ENCODE assay signal across 8 cellular contexts in the genomic region with DNA sequence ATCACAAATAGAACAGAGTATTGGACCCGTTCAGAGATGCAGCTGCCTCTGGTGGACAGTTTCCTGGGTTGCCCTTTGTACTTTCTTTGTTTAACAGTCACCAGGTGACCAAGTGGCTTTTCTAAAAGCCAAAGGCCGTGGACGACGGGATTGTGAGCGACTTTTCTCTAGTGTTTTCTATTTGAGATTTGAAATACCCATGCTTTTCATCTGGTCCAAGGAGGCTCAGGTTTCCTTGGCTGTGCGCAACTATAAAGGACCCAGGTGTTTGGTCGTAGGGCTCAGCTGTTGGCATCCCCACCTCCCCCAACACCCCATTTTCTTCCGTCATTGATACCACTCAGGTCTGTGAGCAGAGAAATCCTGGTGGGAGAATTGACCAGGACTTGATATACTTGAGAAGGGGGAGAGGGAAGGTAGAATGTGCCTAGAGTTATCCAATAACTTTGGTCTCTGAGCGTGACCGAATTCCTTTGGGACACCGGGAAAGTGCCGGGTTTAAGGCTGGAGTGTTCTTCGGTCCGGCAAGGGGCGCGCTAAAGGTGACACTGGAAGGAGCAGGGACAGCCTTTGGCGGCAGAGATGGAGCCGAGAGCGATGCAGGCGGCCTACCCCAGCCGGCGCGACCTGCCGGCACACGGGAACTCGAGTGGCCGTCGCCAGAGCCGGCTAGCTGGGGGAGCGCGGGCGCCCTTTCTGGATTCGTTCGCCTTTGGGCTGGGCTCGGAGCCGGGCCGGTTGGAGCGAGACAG.
DNase-seq lines count a peak whose midpoint lies in the region; ATAC-seq lines count a peak whose summit lies in the region.

No MANE protein-coding gene starts in this region.

- no peaks in the 10 kb centered on the region for H3K27me3 Mint-ChIP-seq in naive B cell

- H3K36me3 Mint-ChIP-seq in naive B cell = no peaks in the 10 kb centered on the region

- H3K4me3 Mint-ChIP-seq in naive B cell = peak overlapping the region; percentile 88 to 96 (median 90)

- DNase-seq in NCI-H1105 treated with DMSO at 0.1 percent for 48 hours (lab: John Stamatoyannopoulos, UW) (peak; percentile 46), NCI-H1105 (lab: John Stamatoyannopoulos, UW) (no peak), NCI-H2029 treated with DMSO at 0.1 percent for 48 hours (lab: John Stamatoyannopoulos, UW) (peak; percentile 99), naive B cell (peak; percentile 11), T-helper 9 cell (no peak), cerebellum (ENCODE audit: low spot score) (no peak)
- no peak for DNase-seq in stimulated activated CD4-positive, alpha-beta T cell treated with anti-CD3 and anti-CD28 coated beads, Interleukin-12 subunit alpha, Interleukin-12 subunit beta, amount 100 ng/mL, for 4 hours

- H3K27ac Mint-ChIP-seq in naive B cell = peak overlapping the region in 5 of 6 donors; percentile 60 to 93 (median 90)

- no peaks in the 10 kb centered on the region for H3K9me3 Mint-ChIP-seq in naive B cell

- H3K4me1 Mint-ChIP-seq in naive B cell = peaks cover 24 to 40% (median 33%) of the 10 kb centered on the region in 3 donors

- no peak for ATAC-seq in naive B cell (ENCODE audit: low read depth in 2 of 2)

- peak overlapping the region; percentile 91 for H3K27ac ChIP-seq in cingulate gyrus (ENCODE audit: low read depth, low read length)

Comparison
In these comparisons a context has a peak if more than half of its experiments do, and no peak if none do; other contexts are left out.
1. DNase-seq: peak in NCI-H1105 treated with DMSO at 0.1 percent for 48 hours (single experiment), NCI-H2029 treated with DMSO at 0.1 percent for 48 hours (single experiment) and naive B cell (single experiment); none in NCI-H1105 (single experiment), T-helper 9 cell (single experiment), stimulated activated CD4-positive, alpha-beta T cell treated with anti-CD3 and anti-CD28 coated beads, Interleukin-12 subunit alpha, Interleukin-12 subunit beta, amount 100 ng/mL, for 4 hours (single experiment) and cerebellum (single experiment).